ENCODE assay signal across 8 cellular contexts in the genomic region with DNA sequence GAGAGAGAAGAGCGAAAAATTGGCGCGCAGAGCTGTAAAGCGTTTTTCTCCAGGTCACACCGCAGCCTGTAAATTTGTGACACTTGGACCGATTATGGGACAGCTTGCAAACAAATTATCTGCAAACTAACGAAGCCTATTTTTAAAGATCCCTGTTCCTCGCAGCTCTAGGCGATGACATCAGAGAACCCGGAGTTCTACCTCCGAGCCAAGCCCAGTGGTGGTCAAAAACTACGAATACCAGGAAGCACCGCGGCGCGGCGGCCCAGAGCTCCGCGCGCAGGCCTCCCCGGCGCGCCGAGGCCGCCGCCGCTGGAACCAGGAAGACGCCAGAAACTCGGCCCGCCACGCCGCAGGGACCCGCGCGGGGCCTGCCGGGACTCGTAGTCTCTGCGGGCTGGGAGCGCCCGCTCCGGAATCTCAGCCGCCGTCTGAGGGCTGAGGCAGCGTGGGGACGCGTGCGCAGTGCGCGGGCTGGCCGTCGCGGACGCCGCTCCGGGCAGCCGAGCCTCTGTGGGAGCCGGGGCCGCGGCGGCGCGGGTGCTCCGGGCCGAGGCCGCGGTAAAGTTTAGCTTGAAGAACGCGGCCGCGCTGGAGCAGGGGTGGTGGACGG. TPM values are rescaled to one million over a fixed set of nuclear protein-coding genes. Genes with fewer than 3 reads are reported as not detected.
DNase-seq lines count a peak whose midpoint lies in the region; ATAC-seq and TF ChIP-seq lines count a peak whose summit lies in the region.

A gene (plus strand): TSS at position 463 of the 613 bp plus-strand sequence. CDS start 18,493 bp downstream, outside the sequence.

- TF ChIP-seq CTCF in GM10266 (IDR thresholded peaks at IDR 0.05; ENCODE audit: control insufficient read depth, insufficient read depth, low read depth, missing control alignments): no peak
- no peak for TF ChIP-seq CTCF in type B pancreatic cell (conservative IDR thresholded peaks at IDR 0.05)

- DNase-seq in GM10266 (ENCODE audit: extremely low spot score): peak; percentile 95
- peak; percentile 48 for DNase-seq in NCI-H1417 treated with DMSO at 0.1 percent for 48 hours (lab: John Stamatoyannopoulos, UW)
- peak; percentile 92 for DNase-seq in T-helper 2 cell treated with Interferon-gamma antibody and Interleukin-4, amounts not matched to agents 5 μg/mL and 100 μg/mL, for 36 hours (ENCODE audit: low spot score)
- DNase-seq in anterior cingulate cortex (lab: John Stamatoyannopoulos, UW): peak; percentile 65 to 97 (median 93)
- peak; percentile 98 for DNase-seq in left ventricle myocardium superior
- peak; percentile 98 for DNase-seq in posterior vena cava (ENCODE audit: low spot score)
- peak; percentile 98 for DNase-seq in type B pancreatic cell (ENCODE audit: extremely low spot score, unreplicated experiment)

- no peaks in the 10 kb centered on the region for H3K9me3 Mint-ChIP-seq in T-helper 2 cell treated with Interferon-gamma antibody and Interleukin-4, amounts not matched to agents 5 μg/mL and 100 μg/mL, for 36 hours
- H3K9me3 Mint-ChIP-seq in type B pancreatic cell: no peaks in the 10 kb centered on the region

- H3K4me1 Mint-ChIP-seq in T-helper 2 cell treated with Interferon-gamma antibody and Interleukin-4, amounts not matched to agents 5 μg/mL and 100 μg/mL, for 36 hours (ENCODE audit: low read depth): peaks cover 25% of the 10 kb centered on the region
- H3K4me1 Mint-ChIP-seq in type B pancreatic cell (ENCODE audit: unreplicated experiment): peaks cover 9% of the 10 kb centered on the region

- H3K27me3 Mint-ChIP-seq in T-helper 2 cell treated with Interferon-gamma antibody and Interleukin-4, amounts not matched to agents 5 μg/mL and 100 μg/mL, for 36 hours (ENCODE audit: low read depth): peaks cover 63% of the 10 kb centered on the region
- H3K27me3 Mint-ChIP-seq in type B pancreatic cell: no peaks in the 10 kb centered on the region

- H3K27ac Mint-ChIP-seq in T-helper 2 cell treated with Interferon-gamma antibody and Interleukin-4, amounts not matched to agents 5 μg/mL and 100 μg/mL, for 36 hours: peak within 1 kb of the TSS; percentile 86
- peak within 1 kb of the TSS; percentile 98 for H3K27ac Mint-ChIP-seq in type B pancreatic cell

- intact Hi-C loops in left ventricle myocardium superior (cut with micrococcal nuclease): no loop called here
- intact Hi-C loops in posterior vena cava (cut with DNase I): loop anchor here in 1 of 2 donors (10.0 kb wide), 1 partner anchor 390 kb away; a partner anchor contains a TSS

- H3K36me3 Mint-ChIP-seq in T-helper 2 cell treated with Interferon-gamma antibody and Interleukin-4, amounts not matched to agents 5 μg/mL and 100 μg/mL, for 36 hours (ENCODE audit: low read depth): no peaks in the 10 kb centered on the region
- peaks cover 5% of the 10 kb centered on the region for H3K36me3 Mint-ChIP-seq in type B pancreatic cell

- peak within 1 kb of the TSS; percentile 87 for H3K4me3 Mint-ChIP-seq in T-helper 2 cell treated with Interferon-gamma antibody and Interleukin-4, amounts not matched to agents 5 μg/mL and 100 μg/mL, for 36 hours
- peak within 1 kb of the TSS; percentile 93 for H3K4me3 Mint-ChIP-seq in type B pancreatic cell

- ATAC-seq in HG02763 (IDR thresholded peaks at IDR 0.05; ENCODE audit: unreplicated experiment) (peak; percentile 86), left ventricle myocardium superior (peak; percentile 91)

RNA-seq across cellular contexts. Expression of the gene that starts here (rescaled TPM):
- total RNA-seq in left ventricle myocardium superior: 71.1 TPM
- 10 to 100 TPM; 29.3 to 42.3 TPM for total RNA-seq in posterior vena cava
- 38.2 and 55.1 TPM in 2 replicates for total RNA-seq in type B pancreatic cell (ENCODE audit: low replicate concordance)

Comparison
In these comparisons a context has a peak if more than half of its experiments do, and no peak if none do; other contexts are left out.
1. Peak in every context shown above with its lines: DNase-seq and ATAC-seq.
2. DNase-seq: peak in every context shown above with its lines; median percentile 98 in left ventricle myocardium superior; 98 in posterior vena cava; 98 in type B pancreatic cell; 95 in GM10266; 93 in anterior cingulate cortex; 92 in T-helper 2 cell treated with Interferon-gamma antibody and Interleukin-4, amounts not matched to agents 5 μg/mL and 100 μg/mL, for 36 hours; 48 in NCI-H1417 treated with DMSO at 0.1 percent for 48 hours.